Comparison of ENCODE assay signal across 14 cellular contexts in the genomic region with DNA sequence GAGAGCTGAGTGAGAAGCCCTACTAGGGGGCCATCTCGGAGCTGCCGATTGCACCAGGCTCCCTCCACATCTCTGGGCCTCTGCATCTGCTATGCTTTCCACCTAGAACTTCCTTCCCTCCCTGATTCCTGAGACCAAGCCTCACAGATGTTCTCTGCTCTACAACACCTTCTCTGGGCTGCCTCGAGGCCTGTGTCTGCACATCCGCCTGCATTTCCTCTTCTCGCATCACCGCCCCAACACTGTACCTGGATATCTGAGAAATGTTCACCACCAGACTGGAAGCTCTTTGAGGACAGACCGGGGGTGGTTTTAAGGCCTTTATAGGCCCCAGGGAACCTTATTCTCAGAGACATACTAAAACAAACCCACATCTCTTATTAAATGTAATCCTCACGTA. TPM values are rescaled to one million over a fixed set of nuclear protein-coding genes. Genes with fewer than 3 reads are reported as not detected.
DNase-seq lines count a peak whose midpoint lies in the region; ATAC-seq lines count a peak whose summit lies in the region.
"Had no signal": no experiment of that assay in that cellular context is flagged by ENCODE, and none has a peak within 500 bp of the region (broad histone marks: within the 10 kb centered on the region; RNA-seq: fewer than 3 reads in every experiment).

No MANE protein-coding gene starts in this region.

- H4K91ac ChIP-seq in neuronal stem cell (ENCODE audit: low read depth, low read length, poor library complexity), result no peak overlapping the region

- peak overlapping the region; percentile 23 for H3K14ac ChIP-seq in neuronal stem cell (ENCODE audit: low read length)

- H3K4me3 ChIP-seq in BLaER1 treated with 17β-estradiol and CSF1 and Interleukin-3, amounts not matched to agents 10 nM and 100 nM, result no peak overlapping the region
- H3K4me3 ChIP-seq in NT2/D1 (ENCODE audit: insufficient read length, low read depth), result no peak overlapping the region
- H3K4me3 ChIP-seq in esophagus (ENCODE audit: low read depth in 1 of 2, low read length in 2 of 2), result no peak overlapping the region
- H3K4me3 ChIP-seq in neuronal stem cell (ENCODE audit: low read length in 2 of 2), result peak overlapping the region in 1 of 2 donors; percentile 20
- H3K4me3 ChIP-seq: HAP-1, pancreas had no signal

- peaks cover 0 to 3% (median 0%) of the 10 kb centered on the region in 11 experiments; a peak in 2 of 22 replicates for H3K27me3 ChIP-seq in BLaER1 treated with 17β-estradiol and CSF1 and Interleukin-3, amounts not matched to agents 10 nM and 100 nM
- H3K27me3 ChIP-seq in NT2/D1 (ENCODE audit: insufficient read depth, insufficient read length), result no peaks in the 10 kb centered on the region
- H3K27me3 ChIP-seq in esophagus (ENCODE audit: control insufficient read depth in 1 of 2, insufficient read depth in 2 of 2, low read length in 2 of 2), result no peaks in the 10 kb centered on the region
- H3K27me3 ChIP-seq in neuronal stem cell (ENCODE audit: control insufficient read depth in 3 of 3, insufficient read depth in 3 of 3, low read depth in 1 of 3, low read length in 3 of 3), result no peaks in the 10 kb centered on the region
- H3K27me3 ChIP-seq: pancreas had no signal

- no peak overlapping the region for H2AFZ ChIP-seq in neuronal stem cell (ENCODE audit: low read length)

- H4K8ac ChIP-seq in neuronal stem cell (ENCODE audit: low read depth, low read length), result no peak overlapping the region

- no peak overlapping the region for H3K23ac ChIP-seq in neuronal stem cell (ENCODE audit: low read depth, low read length, poor library complexity)

- peak overlapping the region; percentile 73 for H2BK15ac ChIP-seq in neuronal stem cell (ENCODE audit: low read length)

- no peak overlapping the region for H3K27ac ChIP-seq in BLaER1 treated with 17β-estradiol and CSF1 and Interleukin-3, amounts not matched to agents 10 nM and 100 nM
- peak overlapping the region; percentile 87 for H3K27ac ChIP-seq in esophagus (ENCODE audit: low read depth in 2 of 2, low read length in 1 of 2)
- peak overlapping the region; percentile 97 for H3K27ac ChIP-seq in neuronal stem cell (replicated peaks; ENCODE audit: low read length)
- H3K27ac ChIP-seq: pancreas had no signal

- H3K36me3 ChIP-seq in BLaER1 treated with 17β-estradiol and CSF1 and Interleukin-3, amounts not matched to agents 10 nM and 100 nM, result peaks cover 0 to 14% (median 0%) of the 10 kb centered on the region in 11 experiments; a peak in 4 of 22 replicates
- peaks cover 4% of the 10 kb centered on the region for H3K36me3 ChIP-seq in NT2/D1 (ENCODE audit: insufficient read depth, insufficient read length, low read length)
- peaks cover 0 to 8% of the 10 kb centered on the region in 2 donors for H3K36me3 ChIP-seq in esophagus (ENCODE audit: control insufficient read depth in 2 of 2, insufficient read depth in 2 of 2, low read length in 1 of 2)
- peaks cover 1 to 5% of the 10 kb centered on the region in 2 donors for H3K36me3 ChIP-seq in neuronal stem cell (replicated peaks in 1 of 2; ENCODE audit: control insufficient read depth in 2 of 2, insufficient read depth in 2 of 2, low read length in 2 of 2)
- H3K36me3 ChIP-seq: HAP-1, pancreas had no signal

- no peak for ATAC-seq in HG02870 (IDR thresholded peaks at IDR 0.05; ENCODE audit: unreplicated experiment)
- ATAC-seq: activated CD8-positive, alpha-beta T cell treated with anti-CD3 and anti-CD28 coated beads, Interleukin-2, amount 10 ng/mL, durations not matched to agents 7 days and 5 days had no signal

- H3K4me2 ChIP-seq in BLaER1 treated with 17β-estradiol and CSF1 and Interleukin-3, amounts not matched to agents 10 nM and 100 nM, result peak overlapping the region; percentile 62 to 98 (median 87)
- H3K4me2 ChIP-seq in neuronal stem cell (ENCODE audit: insufficient read depth, low read length, poor library complexity, severe bottlenecking), result no peak overlapping the region

- H3K9me3 ChIP-seq in BLaER1 treated with 17β-estradiol and CSF1 and Interleukin-3, amounts not matched to agents 10 nM and 100 nM (replicated peaks in 1 of 11), result no peaks in the 10 kb centered on the region
- no peaks in the 10 kb centered on the region for H3K9me3 ChIP-seq in NT2/D1 (ENCODE audit: insufficient read depth, low read length)
- H3K9me3 ChIP-seq in esophagus (ENCODE audit: control insufficient read depth in 2 of 2, insufficient read depth in 1 of 2, low read depth in 1 of 2, low read length in 1 of 2), result no peaks in the 10 kb centered on the region
- H3K9me3 ChIP-seq in neuronal stem cell (replicated peaks in 1 of 2; ENCODE audit: control insufficient read depth in 2 of 2, insufficient read depth in 1 of 2, low read depth in 1 of 2, low read length in 2 of 2), result peaks cover 0 to 3% of the 10 kb centered on the region in 2 donors
- H3K9me3 ChIP-seq: HAP-1, pancreas had no signal

- H4K20me1 ChIP-seq in BLaER1 treated with 17β-estradiol and CSF1 and Interleukin-3, amounts not matched to agents 10 nM and 100 nM, result peaks cover 0 to 38% (median 14%) of the 10 kb centered on the region in 11 experiments; a peak in 14 of 22 replicates

- 76 to 81% methylated on average over 8 of the region's 8 CpGs for WGBS in esophagus, 2 donors
- no CpG with 5 or more reads among the region's 8 CpGs for WGBS in neuronal stem cell (ENCODE audit: extremely low coverage in 2 of 2, insufficient read length in 2 of 2, insufficient replicate concordance in 1 of 2), 2 donors

- H3K4ac ChIP-seq in neuronal stem cell (ENCODE audit: low read length), result no peak overlapping the region

- no peak overlapping the region; a peak in 2 of 22 replicates for H3K9ac ChIP-seq in BLaER1 treated with 17β-estradiol and CSF1 and Interleukin-3, amounts not matched to agents 10 nM and 100 nM
- H3K9ac ChIP-seq in NT2/D1 (ENCODE audit: insufficient read length, low read depth) (peak overlapping the region; percentile 42), neuronal stem cell (ENCODE audit: low read depth, low read length, poor library complexity) (no peak overlapping the region)

- peak overlapping the region; percentile 98 for H2AK5ac ChIP-seq in neuronal stem cell (ENCODE audit: low read depth, low read length)

- H2BK120ac ChIP-seq in neuronal stem cell (ENCODE audit: low read depth, low read length), result no peak overlapping the region

- H2BK12ac ChIP-seq in neuronal stem cell (ENCODE audit: low read length), result peak overlapping the region; percentile 51

- H3K18ac ChIP-seq in neuronal stem cell (ENCODE audit: low read length), result peak overlapping the region; percentile 94

- H3K4me1 ChIP-seq in BLaER1 treated with 17β-estradiol and CSF1 and Interleukin-3, amounts not matched to agents 10 nM and 100 nM, result peaks cover 59 to 61% (median 59%) of the 10 kb centered on the region in 10 experiments
- H3K4me1 ChIP-seq in NT2/D1 (ENCODE audit: insufficient read depth, insufficient read length), result peaks cover 30% of the 10 kb centered on the region
- peaks cover 11 to 21% of the 10 kb centered on the region in 2 donors for H3K4me1 ChIP-seq in esophagus (ENCODE audit: control insufficient read depth in 2 of 2, insufficient read depth in 2 of 2, low read length in 1 of 2)
- peaks cover 27 to 49% of the 10 kb centered on the region in 2 donors for H3K4me1 ChIP-seq in neuronal stem cell (ENCODE audit: control insufficient read depth in 2 of 2, insufficient read depth in 1 of 2, low read depth in 1 of 2, low read length in 2 of 2)

- DNase-seq in NT2/D1 (ENCODE audit: low read depth, low spot score) (no peak), neuronal stem cell (ENCODE audit: low spot score) (no peak), NOMO-1 (lab: John Stamatoyannopoulos, UW; ENCODE audit: unreplicated experiment in 2 of 2) (no peak)
- DNase-seq in activated naive CD4-positive, alpha-beta T cell treated with Interleukin-2 at 50 U/mL for 16 hours, result no peak
- DNase-seq in stimulated activated CD8-positive, alpha-beta memory T cell treated with anti-CD3 and anti-CD28 coated beads, Interleukin-4, amount 100 ng/mL, for 48 hours, result no peak
- DNase-seq: activated CD8-positive, alpha-beta T cell treated with anti-CD3 and anti-CD28 coated beads, Interleukin-2, amount 10 ng/mL, durations not matched to agents 7 days and 5 days; kidney; MV-4-11; NCI-H2227 treated with DMSO at 0.1 percent for 48 hours had no signal

- peak overlapping the region; percentile 92 for H2BK5ac ChIP-seq in neuronal stem cell (ENCODE audit: low read length)

- H3K79me1 ChIP-seq in neuronal stem cell (ENCODE audit: low read depth, low read length), result peaks cover 6% of the 10 kb centered on the region

RNA-seq across cellular contexts. Expression of gene CTNNBIP1, which starts 20.7 kb away (rescaled TPM):
- 100 to 1,000 TPM; 173 to 242 TPM for polyA plus RNA-seq in esophagus
- polyA plus RNA-seq in neuronal stem cell (2013, experiment 1 of 2), result 123 TPM
- 121 TPM for polyA plus RNA-seq in neuronal stem cell (2013, experiment 2 of 2)

RNA-seq across cellular contexts. Expression of gene LZIC, which starts 53.8 kb away (rescaled TPM):
- polyA plus RNA-seq in esophagus, result 10 to 100 TPM in 1 of 2 donors, 1 to 10 TPM in 1; 9.7 to 15.8 TPM
- 36.6 TPM for polyA plus RNA-seq in neuronal stem cell (2013, experiment 1 of 2)
- polyA plus RNA-seq in neuronal stem cell (2013, experiment 2 of 2), result 38.1 TPM

RNA-seq across cellular contexts. Expression of gene NMNAT1, which starts 53.9 kb away (rescaled TPM):
- 1 to 10 TPM; 3.6 to 4.2 TPM for polyA plus RNA-seq in esophagus
- polyA plus RNA-seq in neuronal stem cell (2013, experiment 1 of 2), result 9.0 TPM
- 7.7 TPM for polyA plus RNA-seq in neuronal stem cell (2013, experiment 2 of 2)

Comparison
In these comparisons a context has a peak if more than half of its experiments do, and no peak if none do; other contexts are left out.
1. H3K27ac ChIP-seq: peak in esophagus (2 of 2) and neuronal stem cell (single experiment); none in BLaER1 treated with 17β-estradiol and CSF1 and Interleukin-3, amounts not matched to agents 10 nM and 100 nM (0 of 11).